Comparison of ENCODE assay signal across 1 cellular context in genomic region chr19:54136086-54136863, GRCh38.
TF ChIP-seq lines count a peak whose summit lies in the region.

No MANE protein-coding gene starts in this region.

TF ChIP-seq in K562, 482 proteins besides CTCF, POLR2A, EP300 and RAD21 (continued from another document):
- TF ChIP-seq CHAMP1 (IDR thresholded peaks at IDR 0.05): no peak
- TF ChIP-seq, protein P1, sequence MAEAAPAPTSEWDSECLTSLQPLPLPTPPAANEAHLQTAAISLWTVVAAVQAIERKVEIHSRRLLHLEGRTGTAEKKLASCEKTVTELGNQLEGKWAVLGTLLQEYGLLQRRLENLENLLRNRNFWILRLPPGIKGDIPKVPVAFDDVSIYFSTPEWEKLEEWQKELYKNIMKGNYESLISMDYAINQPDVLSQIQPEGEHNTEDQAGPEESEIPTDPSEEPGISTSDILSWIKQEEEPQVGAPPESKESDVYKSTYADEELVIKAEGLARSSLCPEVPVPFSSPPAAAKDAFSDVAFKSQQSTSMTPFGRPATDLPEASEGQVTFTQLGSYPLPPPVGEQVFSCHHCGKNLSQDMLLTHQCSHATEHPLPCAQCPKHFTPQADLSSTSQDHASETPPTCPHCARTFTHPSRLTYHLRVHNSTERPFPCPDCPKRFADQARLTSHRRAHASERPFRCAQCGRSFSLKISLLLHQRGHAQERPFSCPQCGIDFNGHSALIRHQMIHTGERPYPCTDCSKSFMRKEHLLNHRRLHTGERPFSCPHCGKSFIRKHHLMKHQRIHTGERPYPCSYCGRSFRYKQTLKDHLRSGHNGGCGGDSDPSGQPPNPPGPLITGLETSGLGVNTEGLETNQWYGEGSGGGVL (CRISPR knock-in tag; IDR thresholded peaks at IDR 0.05): no peak
- TF ChIP-seq, protein P2, sequence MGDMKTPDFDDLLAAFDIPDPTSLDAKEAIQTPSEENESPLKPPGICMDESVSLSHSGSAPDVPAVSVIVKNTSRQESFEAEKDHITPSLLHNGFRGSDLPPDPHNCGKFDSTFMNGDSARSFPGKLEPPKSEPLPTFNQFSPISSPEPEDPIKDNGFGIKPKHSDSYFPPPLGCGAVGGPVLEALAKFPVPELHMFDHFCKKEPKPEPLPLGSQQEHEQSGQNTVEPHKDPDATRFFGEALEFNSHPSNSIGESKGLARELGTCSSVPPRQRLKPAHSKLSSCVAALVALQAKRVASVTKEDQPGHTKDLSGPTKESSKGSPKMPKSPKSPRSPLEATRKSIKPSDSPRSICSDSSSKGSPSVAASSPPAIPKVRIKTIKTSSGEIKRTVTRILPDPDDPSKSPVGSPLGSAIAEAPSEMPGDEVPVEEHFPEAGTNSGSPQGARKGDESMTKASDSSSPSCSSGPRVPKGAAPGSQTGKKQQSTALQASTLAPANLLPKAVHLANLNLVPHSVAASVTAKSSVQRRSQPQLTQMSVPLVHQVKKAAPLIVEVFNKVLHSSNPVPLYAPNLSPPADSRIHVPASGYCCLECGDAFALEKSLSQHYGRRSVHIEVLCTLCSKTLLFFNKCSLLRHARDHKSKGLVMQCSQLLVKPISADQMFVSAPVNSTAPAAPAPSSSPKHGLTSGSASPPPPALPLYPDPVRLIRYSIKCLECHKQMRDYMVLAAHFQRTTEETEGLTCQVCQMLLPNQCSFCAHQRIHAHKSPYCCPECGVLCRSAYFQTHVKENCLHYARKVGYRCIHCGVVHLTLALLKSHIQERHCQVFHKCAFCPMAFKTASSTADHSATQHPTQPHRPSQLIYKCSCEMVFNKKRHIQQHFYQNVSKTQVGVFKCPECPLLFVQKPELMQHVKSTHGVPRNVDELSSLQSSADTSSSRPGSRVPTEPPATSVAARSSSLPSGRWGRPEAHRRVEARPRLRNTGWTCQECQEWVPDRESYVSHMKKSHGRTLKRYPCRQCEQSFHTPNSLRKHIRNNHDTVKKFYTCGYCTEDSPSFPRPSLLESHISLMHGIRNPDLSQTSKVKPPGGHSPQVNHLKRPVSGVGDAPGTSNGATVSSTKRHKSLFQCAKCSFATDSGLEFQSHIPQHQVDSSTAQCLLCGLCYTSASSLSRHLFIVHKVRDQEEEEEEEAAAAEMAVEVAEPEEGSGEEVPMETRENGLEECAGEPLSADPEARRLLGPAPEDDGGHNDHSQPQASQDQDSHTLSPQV (IDR thresholded peaks at IDR 0.05): no peak
- TF ChIP-seq BACH1 (tag; IDR thresholded peaks at IDR 0.05): no peak
- TF ChIP-seq SMARCA4 (IDR thresholded peaks at IDR 0.05): 0 out of 2 replicates have a peak, but pooled peaks have one; percentile 24
- 0 out of 2 replicates have a peak, but pooled peaks have one; percentile 26 for TF ChIP-seq NR2C2 (CRISPR knock-in tag; IDR thresholded peaks at IDR 0.05)
- no peak for TF ChIP-seq NR2C2 (tag; IDR thresholded peaks at IDR 0.05)
- TF ChIP-seq, protein P3, sequence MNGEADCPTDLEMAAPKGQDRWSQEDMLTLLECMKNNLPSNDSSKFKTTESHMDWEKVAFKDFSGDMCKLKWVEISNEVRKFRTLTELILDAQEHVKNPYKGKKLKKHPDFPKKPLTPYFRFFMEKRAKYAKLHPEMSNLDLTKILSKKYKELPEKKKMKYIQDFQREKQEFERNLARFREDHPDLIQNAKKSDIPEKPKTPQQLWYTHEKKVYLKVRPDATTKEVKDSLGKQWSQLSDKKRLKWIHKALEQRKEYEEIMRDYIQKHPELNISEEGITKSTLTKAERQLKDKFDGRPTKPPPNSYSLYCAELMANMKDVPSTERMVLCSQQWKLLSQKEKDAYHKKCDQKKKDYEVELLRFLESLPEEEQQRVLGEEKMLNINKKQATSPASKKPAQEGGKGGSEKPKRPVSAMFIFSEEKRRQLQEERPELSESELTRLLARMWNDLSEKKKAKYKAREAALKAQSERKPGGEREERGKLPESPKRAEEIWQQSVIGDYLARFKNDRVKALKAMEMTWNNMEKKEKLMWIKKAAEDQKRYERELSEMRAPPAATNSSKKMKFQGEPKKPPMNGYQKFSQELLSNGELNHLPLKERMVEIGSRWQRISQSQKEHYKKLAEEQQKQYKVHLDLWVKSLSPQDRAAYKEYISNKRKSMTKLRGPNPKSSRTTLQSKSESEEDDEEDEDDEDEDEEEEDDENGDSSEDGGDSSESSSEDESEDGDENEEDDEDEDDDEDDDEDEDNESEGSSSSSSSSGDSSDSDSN (IDR thresholded peaks at IDR 0.05; ENCODE audit: borderline replicate concordance in 1 of 2, low read depth in 2 of 2, low read length in 2 of 2): no peak
- TF ChIP-seq SAP30 (IDR thresholded peaks at IDR 0.05; ENCODE audit: borderline replicate concordance, insufficient read depth, low read depth, low read length, poor library complexity, severe bottlenecking): peak; percentile 83
- TF ChIP-seq ZFX (CRISPR knock-in tag; IDR thresholded peaks at IDR 0.05): no peak
